Comparison of ENCODE assay signal across 12 cellular contexts in genomic region chr2:202039278-202040100, GRCh38. TPM values are rescaled to one million over a fixed set of nuclear protein-coding genes. Genes with fewer than 3 reads are reported as not detected.
A peak's percentile ranks its signal among the peaks of the same experiment; 100 is the strongest.
DNase-seq lines count a peak whose midpoint lies in the region; TF ChIP-seq lines count a peak whose summit lies in the region.
"Had no signal": no experiment of that assay in that cellular context is flagged by ENCODE, and none has a peak within 500 bp of the region (broad histone marks: within the 10 kb centered on the region; RNA-seq: fewer than 3 reads in every experiment).

No MANE protein-coding gene starts in this region.

- H3K79me2 ChIP-seq in Karpas-422 (ENCODE audit: low read length): no peaks in the 10 kb centered on the region
- H3K79me2 ChIP-seq in MM.1S (ENCODE audit: low read length): peaks cover 4% of the 10 kb centered on the region; the same call in 1 of the 2 replicates

- no peak for TF ChIP-seq POLR2A in testis (IDR thresholded peaks at IDR 0.05)

- H3K9me2 ChIP-seq in Karpas-422 (replicated peaks; ENCODE audit: insufficient read depth, low read length): no peaks in the 10 kb centered on the region
- no peaks in the 10 kb centered on the region for H3K9me2 ChIP-seq in MM.1S (replicated peaks; ENCODE audit: insufficient read depth, low read length)

- H3K27me3 Mint-ChIP-seq in endodermal cell (ENCODE audit: insufficient read depth) (peaks cover 37% of the 10 kb centered on the region), progenitor cell of endocrine pancreas (no peaks in the 10 kb centered on the region)

- H3K36me3 Mint-ChIP-seq in endodermal cell (ENCODE audit: low read depth) (peaks cover 12% of the 10 kb centered on the region), progenitor cell of endocrine pancreas (ENCODE audit: insufficient read depth) (peaks cover 4% of the 10 kb centered on the region)

- no peaks in the 10 kb centered on the region for H3F3A ChIP-seq in MM.1S (ENCODE audit: insufficient read depth, low read length)

- no peak overlapping the region for H2AFZ ChIP-seq in Karpas-422 (ENCODE audit: low read length)
- H2AFZ ChIP-seq in MM.1S (ENCODE audit: low read length): no peak overlapping the region

- no peaks in the 10 kb centered on the region for H3K9me3 ChIP-seq in Karpas-422 (ENCODE audit: low read length)
- no peaks in the 10 kb centered on the region for H3K9me3 ChIP-seq in endodermal cell (ENCODE audit: control insufficient read depth, low read length)
- no peaks in the 10 kb centered on the region for H3K9me3 ChIP-seq in MM.1S (replicated peaks; ENCODE audit: insufficient read depth, low read length)
- no peaks in the 10 kb centered on the region for H3K9me3 ChIP-seq in testis
- H3K9me3 ChIP-seq: tibial nerve had no signal

- H3K4me2 ChIP-seq in Karpas-422 (ENCODE audit: low read depth, low read length, poor library complexity, severe bottlenecking) (peak overlapping the region; percentile 1), MM.1S (ENCODE audit: low read depth, low read length) (no peak overlapping the region)

- H3K9me3 Mint-ChIP-seq in endodermal cell (no peaks in the 10 kb centered on the region), progenitor cell of endocrine pancreas (ENCODE audit: low read depth) (no peaks in the 10 kb centered on the region)

- H3K27ac Mint-ChIP-seq in endodermal cell (peak overlapping the region; percentile 95), progenitor cell of endocrine pancreas (peak overlapping the region; percentile 97)

- H4K20me1 ChIP-seq in Karpas-422 (ENCODE audit: insufficient read depth, low read depth, low read length) (no peaks in the 10 kb centered on the region; the same call in 1 of the 2 replicates), MM.1S (ENCODE audit: insufficient read depth, low read length) (no peaks in the 10 kb centered on the region)

- H3K4me1 ChIP-seq in Karpas-422 (ENCODE audit: low read length) (peaks cover 36% of the 10 kb centered on the region), endodermal cell (ENCODE audit: control insufficient read depth, insufficient read depth, low read length) (peaks cover 8% of the 10 kb centered on the region), MM.1S (ENCODE audit: low read length) (peaks cover 3% of the 10 kb centered on the region; the same call in 1 of the 2 replicates), testis (peaks cover 4% of the 10 kb centered on the region)

- WGBS in endodermal cell (ENCODE audit: insufficient coverage in 1 of 2, insufficient read length in 1 of 2), 2 experiments: 7 to 8% methylated on average over 11 to 12 of the region's 13 CpGs
- 61 to 63% methylated on average over 13 of the region's 13 CpGs for WGBS in testis, 2 donors

- H3K4me1 Mint-ChIP-seq in endodermal cell: peaks cover 52% of the 10 kb centered on the region
- H3K4me1 Mint-ChIP-seq in progenitor cell of endocrine pancreas (ENCODE audit: low read depth): peaks cover 30% of the 10 kb centered on the region

- no peak overlapping the region for H3K4me3 ChIP-seq in Karpas-422 (ENCODE audit: low read length)
- peak overlapping the region; percentile 97 for H3K4me3 ChIP-seq in endodermal cell (ENCODE audit: low read length)
- no peak overlapping the region for H3K4me3 ChIP-seq in MM.1S (ENCODE audit: low read length)
- no peak overlapping the region for H3K4me3 ChIP-seq in testis
- H3K4me3 ChIP-seq: tibial nerve had no signal

- H3K27me3 ChIP-seq in Karpas-422 (ENCODE audit: low read length) (no peaks in the 10 kb centered on the region), endodermal cell (ENCODE audit: control insufficient read depth, insufficient read depth, low read length, poor library complexity, severe bottlenecking) (no peaks in the 10 kb centered on the region), MM.1S (replicated peaks; ENCODE audit: insufficient read depth, low read length) (no peaks in the 10 kb centered on the region), testis (no peaks in the 10 kb centered on the region)

- TF ChIP-seq CTCF in endodermal cell (conservative IDR thresholded peaks at IDR 0.05) (no peak), progenitor cell of endocrine pancreas (IDR thresholded peaks at IDR 0.05; ENCODE audit: unreplicated experiment) (no peak), GM20000 (IDR thresholded peaks at IDR 0.05; ENCODE audit: extremely low read depth, missing control alignments) (no peak), MM.1S (IDR thresholded peaks at IDR 0.05; ENCODE audit: low read length) (no peak), testis (IDR thresholded peaks at IDR 0.05) (no peak)

- H3K36me3 ChIP-seq in Karpas-422 (ENCODE audit: insufficient read depth, low read length) (no peaks in the 10 kb centered on the region), endodermal cell (ENCODE audit: control insufficient read depth, insufficient read depth, low read length) (peaks cover 48% of the 10 kb centered on the region), MM.1S (replicated peaks; ENCODE audit: insufficient read depth, low read length) (no peaks in the 10 kb centered on the region), testis (ENCODE audit: low read depth, missing control alignments) (no peaks in the 10 kb centered on the region)

- intact Hi-C loops in testis (cut with DNase I; ENCODE audit: low total_unique reads): no loop called here

- H3K27ac ChIP-seq in Karpas-422 (ENCODE audit: low read length): no peak overlapping the region
- H3K27ac ChIP-seq in endodermal cell (ENCODE audit: low read depth, low read length): peak overlapping the region; percentile 33
- H3K27ac ChIP-seq in MM.1S (ENCODE audit: low read length): no peak overlapping the region
- no peak overlapping the region for H3K27ac ChIP-seq in testis

- DNase-seq in EH (ENCODE audit: low read depth): peak; percentile 28
- DNase-seq in Karpas-422: no peak
- DNase-seq in endodermal cell: peak; percentile 84
- DNase-seq in progenitor cell of endocrine pancreas (ENCODE audit: low spot score, unreplicated experiment): no peak
- no peak for DNase-seq in GM20000 (ENCODE audit: low spot score)
- no peak for DNase-seq in MM.1S
- no peak for DNase-seq in GF-D8 (lab: John Stamatoyannopoulos, UW)
- no peak for DNase-seq in testis
- DNase-seq: stimulated activated CD4-positive, alpha-beta T cell treated with anti-CD3 and anti-CD28 coated beads, Interleukin-4, amount 100 ng/mL, for 4 hours; T-helper 1 cell had no signal

- H3K4me3 Mint-ChIP-seq in endodermal cell (no peak overlapping the region), progenitor cell of endocrine pancreas (ENCODE audit: low read depth) (no peak overlapping the region)

- H3K9ac ChIP-seq in Karpas-422 (ENCODE audit: low read length) (no peak overlapping the region), endodermal cell (ENCODE audit: extremely low read depth, low read length, poor library complexity, severe bottlenecking) (peak overlapping the region; percentile 85), MM.1S (ENCODE audit: low read length) (no peak overlapping the region)

RNA-seq across cellular contexts. Expression of gene FZD7, which starts 5.8 kb away (rescaled TPM):
- total RNA-seq in Karpas-422 (2014; rRNA removed; shearing (Covaris generic); ENCODE audit: low replicate concordance): 9.2 and 10.2 TPM in 2 replicates
- 100 to 1,000 TPM; 193 to 266 TPM for total RNA-seq in endodermal cell
- 133 TPM for polyA plus RNA-seq in endodermal cell (2013, experiment 1 of 2)
- polyA plus RNA-seq in endodermal cell (2013, experiment 2 of 2): 134 TPM
- 74.2 and 74.4 TPM in 2 replicates for total RNA-seq in progenitor cell of endocrine pancreas
- 1 to 10 TPM; 8.3 to 9.1 TPM for total RNA-seq in testis
- 7.1 TPM for polyA plus RNA-seq in testis (ENCODE audit: insufficient read depth, low read depth, low replicate concordance)

RNA-seq across cellular contexts. Expression of gene KIAA2012, which starts 33.6 kb away (rescaled TPM):
- total RNA-seq in Karpas-422 (2014; rRNA removed; shearing (Covaris generic); ENCODE audit: low replicate concordance): 0.29 and 0.89 TPM in 2 replicates
- 1 to 10 TPM in 1 of 2 donors, under 1 TPM in 1; 0.62 to 1.0 TPM for total RNA-seq in endodermal cell
- 0.43 TPM for polyA plus RNA-seq in endodermal cell (2013, experiment 1 of 2)
- 0.33 TPM for polyA plus RNA-seq in endodermal cell (2013, experiment 2 of 2)
- total RNA-seq in progenitor cell of endocrine pancreas: not detected in 2 replicates
- total RNA-seq in testis: 1 to 10 TPM; 1.1 to 1.3 TPM
- polyA plus RNA-seq in testis (ENCODE audit: insufficient read depth, low read depth, low replicate concordance): 1.6 TPM
- total RNA-seq: myocyte, tibial nerve had no signal

Comparison
In these comparisons a context has a peak if more than half of its experiments do, and no peak if none do; other contexts are left out.
1. DNase-seq: peak in EH (single experiment) and endodermal cell (single experiment); none in Karpas-422 (single experiment), progenitor cell of endocrine pancreas (single experiment), GM20000 (single experiment), MM.1S (single experiment), GF-D8 (single experiment) and testis (single experiment).